In genomic region chr3:182058488-182058887, GRCh38 we compare ENCODE assay signal across 20 cellular contexts.
DNase-seq lines count a peak whose midpoint lies in the region; ATAC-seq, FAIRE-seq and TF ChIP-seq lines count a peak whose summit lies in the region.
"Had no signal": no experiment of that assay in that cellular context is flagged by ENCODE, and none has a peak within 500 bp of the region (broad histone marks: within the 10 kb centered on the region; RNA-seq: fewer than 3 reads in every experiment).

No MANE protein-coding gene starts in this region.

- H3K36me3 ChIP-seq in GM12878 (ENCODE audit: control insufficient read depth in 2 of 2, insufficient read depth in 2 of 2, low read length in 1 of 2) (no peaks in the 10 kb centered on the region), keratinocyte (ENCODE audit: control insufficient read depth in 2 of 2, extremely low read depth in 1 of 2, insufficient read depth in 2 of 2, low read length in 2 of 2) (no peaks in the 10 kb centered on the region)

- DNase-seq in GM12878 (ENCODE audit: low read depth, low spot score), result no peak
- peak; percentile 32 for DNase-seq in keratinocyte (ENCODE audit: low read depth, low spot score)
- DNase-seq in NCI-H2171 (lab: John Stamatoyannopoulos, UW), result no peak
- no peak for DNase-seq in NCI-H2081 (lab: John Stamatoyannopoulos, UW)
- DNase-seq in ecto neural progenitor cell (ENCODE audit: low spot score), result no peak
- DNase-seq: C1 segment of cervical spinal cord, DMS 273 treated with DMSO at 0.1 percent for 48 hours, GF-D8, GOT3, NCI-H187 treated with DMSO at 0.1 percent for 48 hours, NCI-H446 treated with DMSO at 0.1 percent for 48 hours, NCI-H82, PC-9, T-cell had no signal

- CTCF ChIA-PET in GM12878 (lab: Yijun Ruan, JAX), result no interaction called here

- RAD21 ChIA-PET in GM12878 (lab: Charles Lee; ENCODE audit: unreplicated experiment), result no interaction called here

- H2AFZ ChIP-seq in GM12878 (ENCODE audit: control insufficient read depth, low read depth, low read length) (no peak overlapping the region), keratinocyte (ENCODE audit: control insufficient read depth, low read length) (peak overlapping the region; percentile 35)
- H2AFZ ChIP-seq: PC-9 had no signal

- no peak for TF ChIP-seq RAD21 in GM12878 (IDR thresholded peaks at IDR 0.05; ENCODE audit: insufficient read depth, low read depth, low read length)

- SMC1A ChIA-PET in GM12878 (lab: Charles Lee; ENCODE audit: uncharacterized antibody, unreplicated experiment), result interaction anchor here (1.5 kb wide), 1 partner anchor 9 kb away, joined by 3 read pairs; no protein-coding TSS in a partner anchor

- H3K9me3 ChIP-seq in GM12878 (replicated peaks; ENCODE audit: control insufficient read depth, insufficient read depth, low read length) (no peaks in the 10 kb centered on the region), keratinocyte (ENCODE audit: control insufficient read depth, low read depth, low read length) (no peaks in the 10 kb centered on the region)
- H3K9me3 ChIP-seq: A549 had no signal

- TF ChIP-seq POLR2A in GM12878 (IDR thresholded peaks at IDR 0.05; ENCODE audit: low read depth, low read length), result no peak

- no peaks in the 10 kb centered on the region for H4K20me1 ChIP-seq in GM12878 (ENCODE audit: control insufficient read depth, insufficient read depth)
- no peaks in the 10 kb centered on the region for H4K20me1 ChIP-seq in keratinocyte (ENCODE audit: control insufficient read depth, extremely low read depth, insufficient read depth, low read length)

- no TSS peak for BruUV-seq in GM12878 (replicated peaks; lab: Mats Ljungman, UMichigan)

- no peak for FAIRE-seq in GM12878 (lab: Jason Lieb, UNC)
- FAIRE-seq in keratinocyte (lab: Jason Lieb, UNC), result peak; percentile 81
- FAIRE-seq: A549, HTR-8/SVneo had no signal

- WGBS in GM12878 (ENCODE audit: insufficient coverage, insufficient replicate concordance, low lambda C conversion rate, missing lambda C conversion rate), result 0% methylated on average over 1 of the region's 1 CpG

- H3K4me2 ChIP-seq in GM12878 (ENCODE audit: control insufficient read depth, insufficient read depth) (no peak overlapping the region), keratinocyte (ENCODE audit: control insufficient read depth, extremely low read depth, insufficient read depth, low read depth, low read length) (peak overlapping the region; percentile 40)
- H3K4me2 ChIP-seq: A549, PC-9 had no signal

- in situ Hi-C loops in GM12878 (cut with MboI), result no loop called here

- POLR2A ChIA-PET in GM12878 (lab: Charles Lee), result no interaction called here

- H3K4me3 ChIP-seq in GM12878 (no peak overlapping the region), keratinocyte (ENCODE audit: control insufficient read depth in 2 of 3, extremely low read depth in 1 of 3, insufficient read depth in 2 of 3, low read depth in 1 of 3, low read length in 3 of 3) (no peak overlapping the region)
- H3K4me3 ChIP-seq: A549, PC-9 had no signal

- H3K4me1 ChIP-seq in GM12878 (ENCODE audit: control insufficient read depth, insufficient read depth, low read length), result no peaks in the 10 kb centered on the region
- H3K4me1 ChIP-seq in keratinocyte (ENCODE audit: control insufficient read depth, extremely low read depth, insufficient read depth, low read length), result peaks cover 21% of the 10 kb centered on the region
- H3K4me1 ChIP-seq: A549 had no signal

- H3K79me2 ChIP-seq in GM12878 (ENCODE audit: control insufficient read depth, insufficient read depth, low read length) (no peaks in the 10 kb centered on the region), keratinocyte (ENCODE audit: control insufficient read depth, insufficient read depth, low read length) (no peaks in the 10 kb centered on the region)

- dilution Hi-C loops in keratinocyte (cut with MboI; ENCODE audit: extremely low pct_ligation_motif_present, low sequenced_read_pairs), result no loop called here

- no peaks in the 10 kb centered on the region; a peak in 1 of 4 replicates for H3K27me3 ChIP-seq in GM12878 (replicated peaks in 1 of 2; ENCODE audit: control insufficient read depth in 2 of 2, insufficient read depth in 2 of 2, low read length in 1 of 2)
- H3K27me3 ChIP-seq in keratinocyte (ENCODE audit: control insufficient read depth, extremely low read depth, insufficient read depth, low read length), result no peaks in the 10 kb centered on the region

- no peak for TF ChIP-seq CTCF in GM12878 (IDR thresholded peaks at IDR 0.05 in 2 of 3, conservative IDR thresholded peaks at IDR 0.05 in 1 of 3; ENCODE audit: control insufficient read depth in 2 of 3, extremely low read depth in 1 of 3, insufficient read depth in 1 of 3, low read depth in 3 of 3, low read length in 3 of 3)
- TF ChIP-seq CTCF in keratinocyte (optimal IDR thresholded peaks at IDR 0.05 in 1 of 3, IDR thresholded peaks at IDR 0.05 in 1 of 3, conservative IDR thresholded peaks at IDR 0.05 in 1 of 3; ENCODE audit: extremely low read depth in 1 of 3, insufficient read depth in 2 of 3, low read length in 3 of 3), result no peak

- no peak for TF ChIP-seq EP300 in GM12878 (IDR thresholded peaks at IDR 0.05; ENCODE audit: borderline replicate concordance in 1 of 2, control insufficient read depth in 1 of 2, low read depth in 2 of 2, low read length in 2 of 2)

- H3K27ac ChIP-seq in GM12878 (ENCODE audit: control insufficient read depth, insufficient read depth), result no peak overlapping the region
- peak overlapping the region; percentile 68 for H3K27ac ChIP-seq in keratinocyte (ENCODE audit: control insufficient read depth, insufficient read depth, low read length)
- H3K27ac ChIP-seq: A549, PC-9 had no signal

- H3K9ac ChIP-seq in GM12878 (ENCODE audit: control insufficient read depth, insufficient read depth, low read length) (no peak overlapping the region), keratinocyte (ENCODE audit: control insufficient read depth, extremely low read depth, insufficient read depth, low read length) (no peak overlapping the region)

- H3K9me1 ChIP-seq in keratinocyte (ENCODE audit: control insufficient read depth, extremely low read depth, insufficient read depth, low read length), result no peaks in the 10 kb centered on the region

- intact Hi-C loops in GM12878 (cut with micrococcal nuclease; ENCODE audit: unreplicated experiment), result no loop called here

- ATAC-seq in GM18508 (IDR thresholded peaks at IDR 0.05; ENCODE audit: insufficient read depth, unreplicated experiment), result peak; percentile 49
- ATAC-seq in HG02981 (IDR thresholded peaks at IDR 0.05; ENCODE audit: unreplicated experiment), result peak; percentile 51
- ATAC-seq in GM12878, result peak; percentile 19
- no peak for ATAC-seq in GM21515 (IDR thresholded peaks at IDR 0.05; ENCODE audit: unreplicated experiment)
- ATAC-seq: A549, Right ventricle myocardium inferior, T-cell had no signal

TF ChIP-seq in GM12878, 131 proteins besides CTCF, POLR2A, EP300 and RAD21:
- TF ChIP-seq TCF3 (IDR thresholded peaks at IDR 0.05; ENCODE audit: borderline replicate concordance, insufficient read depth, low read depth, low read length) (no peak), BRCA1 (IDR thresholded peaks at IDR 0.05; ENCODE audit: low read depth, low read length) (no peak), ATF3 (IDR thresholded peaks at IDR 0.05; ENCODE audit: borderline replicate concordance, extremely low read depth, low read depth, low read length) (no peak), CBX3 (IDR thresholded peaks at IDR 0.05; ENCODE audit: borderline replicate concordance, low read depth) (no peak), SRF (IDR thresholded peaks at IDR 0.05; ENCODE audit: low read depth in 2 of 2, low read length in 2 of 2) (no peak), BMI1 (IDR thresholded peaks at IDR 0.05; ENCODE audit: borderline replicate concordance) (no peak), KLF5 (IDR thresholded peaks at IDR 0.05; ENCODE audit: partially characterized antibody) (no peak), POLR2AphosphoS5 (IDR thresholded peaks at IDR 0.05; ENCODE audit: low read length) (no peak), RELB (IDR thresholded peaks at IDR 0.05; ENCODE audit: low read depth) (no peak), JUNB (IDR thresholded peaks at IDR 0.05) (no peak), SREBF1 (IDR thresholded peaks at IDR 0.05; ENCODE audit: low read length) (no peak), ZSCAN29 (IDR thresholded peaks at IDR 0.05) (no peak), RFX5 (IDR thresholded peaks at IDR 0.05; ENCODE audit: low read depth, low read length) (no peak)
